Comparison of ENCODE assay signal across 12 cellular contexts in the genomic region with DNA sequence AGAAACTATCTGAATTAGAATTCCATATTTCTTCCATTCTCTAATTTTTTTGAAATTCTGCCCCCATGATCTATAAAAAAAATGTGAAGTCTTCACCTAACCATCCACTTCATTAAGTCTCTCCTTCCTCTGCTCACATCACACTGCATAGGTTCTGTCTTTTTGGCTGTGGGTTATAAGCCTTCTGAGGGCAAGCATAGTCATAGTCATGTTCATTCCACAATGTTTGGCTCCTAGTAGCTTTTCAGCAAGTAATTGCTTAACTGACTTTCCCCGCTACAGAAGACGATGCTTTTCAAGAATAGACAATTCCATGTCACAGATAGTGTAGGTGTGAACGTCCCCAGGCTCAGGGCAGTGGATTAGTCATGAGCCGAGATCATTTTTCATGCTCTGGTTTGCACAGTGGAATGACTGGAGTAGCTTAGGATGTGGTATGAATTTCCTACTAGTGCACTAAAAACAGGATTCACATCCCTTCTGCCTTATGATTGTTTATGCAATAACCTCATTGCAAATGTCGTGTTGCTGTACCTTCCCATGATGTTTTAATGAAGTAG. TPM values are rescaled to one million over a fixed set of nuclear protein-coding genes. Genes with fewer than 3 reads are reported as not detected.
DNase-seq lines count a peak whose midpoint lies in the region; ATAC-seq and TF ChIP-seq lines count a peak whose summit lies in the region.
"Had no signal": no experiment of that assay in that cellular context is flagged by ENCODE, and none has a peak within 500 bp of the region (broad histone marks: within the 10 kb centered on the region; RNA-seq: fewer than 3 reads in every experiment).

No MANE protein-coding gene starts in this region.

- H3K4me1 ChIP-seq in A673 (ENCODE audit: insufficient read depth, low read length, poor library complexity, severe bottlenecking) (peaks cover 31% of the 10 kb centered on the region), HEK293 (ENCODE audit: control insufficient read depth, insufficient read depth, low read length) (no peaks in the 10 kb centered on the region)

- peak overlapping the region; percentile 86 for H3K27ac Mint-ChIP-seq in activated CD4-positive, alpha-beta memory T cell treated with anti-CD3 and anti-CD28 coated beads, Interleukin-2, amount 10 ng/mL, durations not matched to agents 7 days and 5 days

- H3K27me3 Mint-ChIP-seq in activated CD4-positive, alpha-beta memory T cell treated with anti-CD3 and anti-CD28 coated beads, Interleukin-2, amount 10 ng/mL, durations not matched to agents 7 days and 5 days, result no peaks in the 10 kb centered on the region
- H3K27me3 Mint-ChIP-seq: B cell had no signal

- intact Hi-C loops in A673 (cut with micrococcal nuclease; ENCODE audit: unreplicated experiment), result loop anchor here (5.0 kb wide), 2 partner anchors 118 to 193 kb away; no protein-coding TSS in a partner anchor

- no TSS peak for BruUV-seq in A673 (replicated peaks; lab: Mats Ljungman, UMichigan)

- H3K36me3 Mint-ChIP-seq in activated CD4-positive, alpha-beta memory T cell treated with anti-CD3 and anti-CD28 coated beads, Interleukin-2, amount 10 ng/mL, durations not matched to agents 7 days and 5 days (ENCODE audit: low read depth), result peaks cover 5% of the 10 kb centered on the region

- H3K9me3 Mint-ChIP-seq in activated CD4-positive, alpha-beta memory T cell treated with anti-CD3 and anti-CD28 coated beads, Interleukin-2, amount 10 ng/mL, durations not matched to agents 7 days and 5 days, result no peaks in the 10 kb centered on the region

- no peak for TF ChIP-seq CTCF in A673 (conservative IDR thresholded peaks at IDR 0.05; ENCODE audit: low read depth, low read length)
- no peak for TF ChIP-seq CTCF in HEK293 (tag by site-specific recombination; IDR thresholded peaks at IDR 0.05)

- ATAC-seq in HG03432 (IDR thresholded peaks at IDR 0.05; ENCODE audit: unreplicated experiment), result no peak

- POLR2A ChIA-PET in A673 (lab: Charles Lee; ENCODE audit: low non-redundant PET), result no interaction called here
- POLR2A ChIA-PET in HEK293 (lab: Yijun Ruan, JAX), result no interaction called here
- POLR2A ChIA-PET in activated CD4-positive, alpha-beta memory T cell treated with anti-CD3 and anti-CD28 coated beads, Interleukin-2, amount 10 ng/mL, durations not matched to agents 7 days and 5 days (lab: Charles Lee), result interaction anchor here (1.0 to 2.0 kb wide), 5 partner anchors 25 to 195 kb away, joined by 3 to 10 read pairs (median 5); a partner anchor contains a TSS

- H3K4me1 Mint-ChIP-seq in activated CD4-positive, alpha-beta memory T cell treated with anti-CD3 and anti-CD28 coated beads, Interleukin-2, amount 10 ng/mL, durations not matched to agents 7 days and 5 days, result peaks cover 56% of the 10 kb centered on the region

- H3K27me3 ChIP-seq in A673 (replicated peaks; ENCODE audit: insufficient read depth, low read depth, low read length, poor library complexity), result no peaks in the 10 kb centered on the region

- CTCF ChIA-PET in A673 (lab: Charles Lee), result no interaction called here
- CTCF ChIA-PET in HEK293 (lab: Yijun Ruan, JAX), result interaction anchor here (0.6 to 2.0 kb wide), 8 partner anchors 11 to 196 kb away, joined by 3 to 6 read pairs (median 3); no protein-coding TSS in a partner anchor
- CTCF ChIA-PET in activated CD4-positive, alpha-beta memory T cell treated with anti-CD3 and anti-CD28 coated beads, Interleukin-2, amount 10 ng/mL, durations not matched to agents 7 days and 5 days (lab: Charles Lee), result interaction anchor here (1.3 to 1.5 kb wide), 5 partner anchors 15 to 196 kb away, joined by 3 to 4 read pairs (median 4); a partner anchor contains a TSS

- no peaks in the 10 kb centered on the region for H3K36me3 ChIP-seq in A673 (ENCODE audit: insufficient read depth, low read length, poor library complexity, severe bottlenecking)
- H3K36me3 ChIP-seq in HEK293 (ENCODE audit: control insufficient read depth in 2 of 2, insufficient read depth in 1 of 2, low read length in 2 of 2), result no peaks in the 10 kb centered on the region

- H3K4me3 Mint-ChIP-seq in activated CD4-positive, alpha-beta memory T cell treated with anti-CD3 and anti-CD28 coated beads, Interleukin-2, amount 10 ng/mL, durations not matched to agents 7 days and 5 days, result no peak overlapping the region
- H3K4me3 Mint-ChIP-seq: activated CD8-positive, alpha-beta T cell treated with anti-CD3 and anti-CD28 coated beads, Interleukin-2, amount 10 ng/mL, durations not matched to agents 7 days and 5 days had no signal

- H3K9me3 ChIP-seq in A673 (ENCODE audit: low read depth, low read length, poor library complexity, severe bottlenecking) (no peaks in the 10 kb centered on the region), HEK293 (ENCODE audit: control insufficient read depth, insufficient read depth, low read depth, low read length) (no peaks in the 10 kb centered on the region)

- DNase-seq in A673 (ENCODE audit: low spot score) (no peak), hepatic stellate cell (ENCODE audit: low spot score) (peak; percentile 25), OCI-M1 (lab: John Stamatoyannopoulos, UW) (no peak), amniotic stem cell (lab: John Stamatoyannopoulos, UW) (no peak)
- no peak for DNase-seq in activated CD4-positive, alpha-beta memory T cell treated with anti-CD3 and anti-CD28 coated beads, Interleukin-2, amount 10 ng/mL, durations not matched to agents 7 days and 5 days
- no peak for DNase-seq in activated effector memory CD4-positive, alpha-beta T cell treated with Interleukin-2 at 50 U/mL for 16 hours
- DNase-seq: NCI-H1694, NCI-H774 had no signal

- H3K27ac ChIP-seq in A673 (ENCODE audit: low read depth, low read length, poor library complexity, severe bottlenecking) (peak overlapping the region; percentile 64), HEK293 (ENCODE audit: extremely low read depth, low read depth, low read length) (no peak overlapping the region)

- H3K4me3 ChIP-seq in A673 (ENCODE audit: low read depth, low read length, poor library complexity, severe bottlenecking), result no peak overlapping the region
- H3K4me3 ChIP-seq in HEK293 (ENCODE audit: low read depth, low read length), result no peak overlapping the region

TF ChIP-seq in HEK293, 187 proteins besides CTCF, POLR2A, EP300 and RAD21 (continues in another document):
- TF ChIP-seq ZNF585B (tag by site-specific recombination; IDR thresholded peaks at IDR 0.05) (no peak), ZNF530 (tag by site-specific recombination; IDR thresholded peaks at IDR 0.05; ENCODE audit: low read depth) (no peak), ZNF521 (tag by site-specific recombination; IDR thresholded peaks at IDR 0.05) (no peak), SETDB1 (IDR thresholded peaks at IDR 0.05; ENCODE audit: insufficient read length, low read length) (no peak), SCRT2 (tag by site-specific recombination; IDR thresholded peaks at IDR 0.05) (no peak)
- TF ChIP-seq, protein P1, sequence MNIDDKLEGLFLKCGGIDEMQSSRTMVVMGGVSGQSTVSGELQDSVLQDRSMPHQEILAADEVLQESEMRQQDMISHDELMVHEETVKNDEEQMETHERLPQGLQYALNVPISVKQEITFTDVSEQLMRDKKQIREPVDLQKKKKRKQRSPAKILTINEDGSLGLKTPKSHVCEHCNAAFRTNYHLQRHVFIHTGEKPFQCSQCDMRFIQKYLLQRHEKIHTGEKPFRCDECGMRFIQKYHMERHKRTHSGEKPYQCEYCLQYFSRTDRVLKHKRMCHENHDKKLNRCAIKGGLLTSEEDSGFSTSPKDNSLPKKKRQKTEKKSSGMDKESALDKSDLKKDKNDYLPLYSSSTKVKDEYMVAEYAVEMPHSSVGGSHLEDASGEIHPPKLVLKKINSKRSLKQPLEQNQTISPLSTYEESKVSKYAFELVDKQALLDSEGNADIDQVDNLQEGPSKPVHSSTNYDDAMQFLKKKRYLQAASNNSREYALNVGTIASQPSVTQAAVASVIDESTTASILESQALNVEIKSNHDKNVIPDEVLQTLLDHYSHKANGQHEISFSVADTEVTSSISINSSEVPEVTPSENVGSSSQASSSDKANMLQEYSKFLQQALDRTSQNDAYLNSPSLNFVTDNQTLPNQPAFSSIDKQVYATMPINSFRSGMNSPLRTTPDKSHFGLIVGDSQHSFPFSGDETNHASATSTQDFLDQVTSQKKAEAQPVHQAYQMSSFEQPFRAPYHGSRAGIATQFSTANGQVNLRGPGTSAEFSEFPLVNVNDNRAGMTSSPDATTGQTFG (tag by site-specific recombination; IDR thresholded peaks at IDR 0.05; ENCODE audit: borderline replicate concordance), result no peak
- TF ChIP-seq, protein P2, sequence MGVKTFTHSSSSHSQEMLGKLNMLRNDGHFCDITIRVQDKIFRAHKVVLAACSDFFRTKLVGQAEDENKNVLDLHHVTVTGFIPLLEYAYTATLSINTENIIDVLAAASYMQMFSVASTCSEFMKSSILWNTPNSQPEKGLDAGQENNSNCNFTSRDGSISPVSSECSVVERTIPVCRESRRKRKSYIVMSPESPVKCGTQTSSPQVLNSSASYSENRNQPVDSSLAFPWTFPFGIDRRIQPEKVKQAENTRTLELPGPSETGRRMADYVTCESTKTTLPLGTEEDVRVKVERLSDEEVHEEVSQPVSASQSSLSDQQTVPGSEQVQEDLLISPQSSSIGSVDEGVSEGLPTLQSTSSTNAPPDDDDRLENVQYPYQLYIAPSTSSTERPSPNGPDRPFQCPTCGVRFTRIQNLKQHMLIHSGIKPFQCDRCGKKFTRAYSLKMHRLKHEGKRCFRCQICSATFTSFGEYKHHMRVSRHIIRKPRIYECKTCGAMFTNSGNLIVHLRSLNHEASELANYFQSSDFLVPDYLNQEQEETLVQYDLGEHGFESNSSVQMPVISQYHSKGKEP (tag by site-specific recombination; IDR thresholded peaks at IDR 0.05), result no peak
- TF ChIP-seq, protein P3, sequence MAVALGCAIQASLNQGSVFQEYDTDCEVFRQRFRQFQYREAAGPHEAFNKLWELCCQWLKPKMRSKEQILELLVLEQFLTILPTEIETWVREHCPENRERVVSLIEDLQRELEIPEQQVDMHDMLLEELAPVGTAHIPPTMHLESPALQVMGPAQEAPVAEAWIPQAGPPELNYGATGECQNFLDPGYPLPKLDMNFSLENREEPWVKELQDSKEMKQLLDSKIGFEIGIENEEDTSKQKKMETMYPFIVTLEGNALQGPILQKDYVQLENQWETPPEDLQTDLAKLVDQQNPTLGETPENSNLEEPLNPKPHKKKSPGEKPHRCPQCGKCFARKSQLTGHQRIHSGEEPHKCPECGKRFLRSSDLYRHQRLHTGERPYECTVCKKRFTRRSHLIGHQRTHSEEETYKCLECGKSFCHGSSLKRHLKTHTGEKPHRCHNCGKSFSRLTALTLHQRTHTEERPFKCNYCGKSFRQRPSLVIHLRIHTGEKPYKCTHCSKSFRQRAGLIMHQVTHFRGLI (tag by site-specific recombination; IDR thresholded peaks at IDR 0.05), result no peak

RNA-seq across cellular contexts. Expression of a gene that starts 29.1 kb away (rescaled TPM):
- 48.9 and 49.3 TPM in 2 replicates for total RNA-seq in A673 (2021)
- 10 to 100 TPM; 39.6 to 42.1 TPM for total RNA-seq in activated CD4-positive, alpha-beta memory T cell treated with anti-CD3 and anti-CD28 coated beads, Interleukin-2, amount 10 ng/mL, durations not matched to agents 7 days and 5 days

RNA-seq across cellular contexts. Expression of a gene that starts 43.5 kb away (rescaled TPM):
- 0.13 and 0.39 TPM in 2 replicates for total RNA-seq in A673 (2021)
- under 1 TPM; 0.15 to 0.28 TPM for total RNA-seq in activated CD4-positive, alpha-beta memory T cell treated with anti-CD3 and anti-CD28 coated beads, Interleukin-2, amount 10 ng/mL, durations not matched to agents 7 days and 5 days

RNA-seq across cellular contexts. Expression of a gene that starts 47.4 kb away (rescaled TPM):
- total RNA-seq in A673 (2021), result 1.3 and 1.9 TPM in 2 replicates
- total RNA-seq in activated CD4-positive, alpha-beta memory T cell treated with anti-CD3 and anti-CD28 coated beads, Interleukin-2, amount 10 ng/mL, durations not matched to agents 7 days and 5 days, result 10 to 100 TPM; 85.0 to 86.5 TPM

Comparison
In these comparisons a context has a peak if more than half of its experiments do, and no peak if none do; other contexts are left out.
1. RNA of a gene that starts 47.4 kb away (total RNA-seq): 85.0 to 86.5 TPM in activated CD4-positive, alpha-beta memory T cell treated with anti-CD3 and anti-CD28 coated beads, Interleukin-2, amount 10 ng/mL, durations not matched to agents 7 days and 5 days; 1.3 to 1.9 TPM in A673; every median in the first group is over 10 times any median in the second.